ENCODE assay signal across 9 cellular contexts in the genomic region with DNA sequence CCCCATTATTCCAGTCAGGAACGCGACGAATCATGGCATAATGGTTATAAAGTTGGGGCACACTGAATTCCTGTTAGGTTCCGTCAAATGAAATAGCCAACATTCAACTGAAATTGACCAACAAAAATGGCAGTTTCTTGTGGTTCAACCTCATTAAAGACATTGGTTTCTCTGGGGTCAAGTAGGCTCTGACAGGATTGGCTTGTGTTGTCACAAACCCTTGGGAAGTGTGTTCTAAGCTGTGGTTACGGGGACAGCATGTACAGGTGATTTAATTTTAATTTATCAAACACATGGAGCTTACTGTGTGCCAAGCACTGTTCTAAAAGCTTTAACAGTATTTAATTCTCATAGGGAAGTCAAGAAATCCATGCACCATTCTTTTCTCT. TPM values are rescaled to one million over a fixed set of nuclear protein-coding genes. Genes with fewer than 3 reads are reported as not detected.
DNase-seq lines count a peak whose midpoint lies in the region; ATAC-seq, FAIRE-seq and TF ChIP-seq lines count a peak whose summit lies in the region.
"Had no signal": no experiment of that assay in that cellular context is flagged by ENCODE, and none has a peak within 500 bp of the region (broad histone marks: within the 10 kb centered on the region; RNA-seq: fewer than 3 reads in every experiment).

No MANE protein-coding gene starts in this region.

- no peak for TF ChIP-seq EP300 in A549 (IDR thresholded peaks at IDR 0.05)
- TF ChIP-seq EP300 in K562 (IDR thresholded peaks at IDR 0.05; ENCODE audit: low read length): no peak

- H4K20me1 ChIP-seq in KMS-11 (ENCODE audit: insufficient read depth) (no peaks in the 10 kb centered on the region), K562 (replicated peaks; ENCODE audit: control insufficient read depth, insufficient read depth, low read length) (no peaks in the 10 kb centered on the region)

- H3K4me1 Mint-ChIP-seq in mesothelial cell of epicardium: peaks cover 2% of the 10 kb centered on the region

- H3K9me3 Mint-ChIP-seq in mesothelial cell of epicardium: peaks cover 8% of the 10 kb centered on the region

- H3K79me2 ChIP-seq in KMS-11 (ENCODE audit: insufficient read depth, low read depth): peaks cover 13% of the 10 kb centered on the region; the same call in 1 of the 2 replicates
- H3K79me2 ChIP-seq in K562 (ENCODE audit: control insufficient read depth, insufficient read depth, low read length): peaks cover 51% of the 10 kb centered on the region

- no peak overlapping the region for H3K27ac Mint-ChIP-seq in mesothelial cell of epicardium

- FAIRE-seq in A549 (lab: Jason Lieb, UNC) (no peak), K562 (lab: Jason Lieb, UNC) (no peak)
- FAIRE-seq: G401.6 had no signal

- DNase-seq in A549 (ENCODE audit: low read depth in 1 of 2, low spot score in 1 of 2) (no peak), K562 (ENCODE audit: extremely low read depth in 1 of 4, low spot score in 3 of 4) (peak in 1 of 4 experiments; percentile 18), mesothelial cell of epicardium (ENCODE audit: low spot score in 2 of 2, unreplicated experiment in 2 of 2) (no peak), left colon (no peak), SW 1271 (lab: John Stamatoyannopoulos, UW) (no peak)

- H3K9me3 ChIP-seq in A549 (no peaks in the 10 kb centered on the region), K562 (replicated peaks; ENCODE audit: control insufficient read depth, insufficient read depth, low read depth, low read length) (no peaks in the 10 kb centered on the region)

- intact Hi-C loops in K562 (cut with micrococcal nuclease) (loop anchor here (5.0 kb wide), 1 partner anchor 114 kb away; the partner anchor contains the start of gene LANCL3), left colon (cut with DNase I, micrococcal nuclease) (no loop called here)

- TF ChIP-seq POLR2A in A549 (IDR thresholded peaks at IDR 0.05; ENCODE audit: low read length) (no peak), K562 (conservative IDR thresholded peaks at IDR 0.05) (no peak)

- in situ Hi-C loops in K562 (cut with MboI): no loop called here

- CTCF ChIA-PET in A549 (lab: Yijun Ruan, JAX) (interaction anchor here (1.1 kb wide), 1 partner anchor 59 kb away, joined by 4 read pairs; no protein-coding TSS in a partner anchor), K562 (lab: Yijun Ruan, JAX; ENCODE audit: low intra/inter-chr PET ratio) (no interaction called here)

- peaks cover 6% of the 10 kb centered on the region for H3K4me1 ChIP-seq in A549
- peaks cover 47% of the 10 kb centered on the region for H3K4me1 ChIP-seq in KMS-11 (ENCODE audit: low read depth, poor library complexity, severe bottlenecking)
- H3K4me1 ChIP-seq in K562 (replicated peaks in 1 of 2; ENCODE audit: control insufficient read depth in 2 of 2, insufficient read depth in 2 of 2, low read length in 2 of 2): peaks cover 10 to 26% of the 10 kb centered on the region in 2 experiments; a peak in 4 of 5 replicates

- peak overlapping the region; percentile 54; the same call in 2 of the 3 replicates for H3K4me3 ChIP-seq in A549
- H3K4me3 ChIP-seq in KMS-11 (IDR thresholded peaks at IDR 0.05; ENCODE audit: insufficient read depth, low read depth, low read length): no peak overlapping the region
- H3K4me3 ChIP-seq in K562: peak overlapping the region; percentile 54

- WGBS in A549 (ENCODE audit: missing lambda C conversion rate): 67% methylated on average over 5 of the region's 5 CpGs
- WGBS in K562 (ENCODE audit: insufficient coverage, low coverage, missing lambda C conversion rate): 4% methylated on average over 5 of the region's 5 CpGs

- TF ChIP-seq CTCF in A549 (IDR thresholded peaks at IDR 0.05) (no peak), KMS-11 (conservative IDR thresholded peaks at IDR 0.05; ENCODE audit: low read depth, low read length) (no peak), K562 (IDR thresholded peaks at IDR 0.05 in 2 of 3, conservative IDR thresholded peaks at IDR 0.05 in 1 of 3; ENCODE audit: insufficient read depth in 2 of 3, low read depth in 1 of 3, low read length in 3 of 3) (no peak), mesothelial cell of epicardium (IDR thresholded peaks at IDR 0.05; ENCODE audit: unreplicated experiment) (no peak)

- H3K4me2 ChIP-seq in A549: peak overlapping the region; percentile 79
- H3K4me2 ChIP-seq in KMS-11: peak overlapping the region; percentile 66
- peak overlapping the region; percentile 86 for H3K4me2 ChIP-seq in K562 (ENCODE audit: insufficient read depth, low read length)

- H3K4me3 Mint-ChIP-seq in mesothelial cell of epicardium: peak overlapping the region; percentile 63

- H3K27me3 ChIP-seq in KMS-11 (ENCODE audit: insufficient read depth, low read depth): no peaks in the 10 kb centered on the region
- H3K27me3 ChIP-seq in K562 (ENCODE audit: control insufficient read depth in 2 of 2, insufficient read depth in 2 of 2, low read length in 2 of 2): no peaks in the 10 kb centered on the region

- POLR2A ChIA-PET in A549 (lab: Yijun Ruan, JAX) (no interaction called here), K562 (lab: Yijun Ruan, JAX) (interaction anchor here (1.2 to 1.7 kb wide), 3 partner anchors 16 to 29 kb away, joined by 3 to 6 read pairs (median 3); no protein-coding TSS in a partner anchor)

- H3K36me3 Mint-ChIP-seq in mesothelial cell of epicardium: no peaks in the 10 kb centered on the region

- no TSS peak for BruUV-seq in K562 (replicated peaks; lab: Mats Ljungman, UMichigan)

- no peaks in the 10 kb centered on the region for H3K9me1 ChIP-seq in K562 (ENCODE audit: control insufficient read depth, insufficient read depth, low read length)

- H3K27me3 Mint-ChIP-seq in mesothelial cell of epicardium (ENCODE audit: low read depth): peaks cover 3% of the 10 kb centered on the region

- H2AFZ ChIP-seq in KMS-11 (ENCODE audit: low read depth): peak overlapping the region; percentile 44
- H2AFZ ChIP-seq in K562 (ENCODE audit: low read depth, low read length): peak overlapping the region; percentile 81

- ATAC-seq in A549 (no peak), K562 (no peak; the same call in 2 of the 3 replicates), left colon (no peak), HG03432 (IDR thresholded peaks at IDR 0.05; ENCODE audit: unreplicated experiment) (no peak), GM19324 (IDR thresholded peaks at IDR 0.05; ENCODE audit: low FRiP score, unreplicated experiment) (no peak)

- peak overlapping the region; percentile 67 to 84; a peak in 4 of 6 replicates for H3K27ac ChIP-seq in A549
- peak overlapping the region; percentile 99 for H3K27ac ChIP-seq in KMS-11
- H3K27ac ChIP-seq in K562 (ENCODE audit: extremely low read depth, low read depth, low read length): peak overlapping the region; percentile 90

- H3K9ac ChIP-seq in KMS-11 (peak overlapping the region; percentile 90), K562 (ENCODE audit: insufficient read depth in 1 of 2, low read depth in 2 of 2, low read length in 2 of 2) (peak overlapping the region; percentile 80 to 94)

- TF ChIP-seq RAD21 in A549 (conservative IDR thresholded peaks at IDR 0.05 in 1 of 2, IDR thresholded peaks at IDR 0.05 in 1 of 2): no peak
- no peak for TF ChIP-seq RAD21 in K562 (CRISPR knock-in tag; conservative IDR thresholded peaks at IDR 0.05 in 1 of 2, IDR thresholded peaks at IDR 0.05 in 1 of 2)

- H3K36me3 ChIP-seq in KMS-11 (ENCODE audit: insufficient read depth): no peaks in the 10 kb centered on the region
- no peaks in the 10 kb centered on the region; the same call in 2 of the 3 replicates for H3K36me3 ChIP-seq in K562 (ENCODE audit: control insufficient read depth, insufficient read depth, low read length)

TF ChIP-seq in A549, 52 proteins besides CTCF, POLR2A, EP300 and RAD21 (continues in another document):
- TF ChIP-seq ESRRA (IDR thresholded peaks at IDR 0.05; ENCODE audit: borderline replicate concordance, low read length) (no peak), RARB (CRISPR knock-in tag; IDR thresholded peaks at IDR 0.05) (no peak)

TF ChIP-seq in K562, 482 proteins besides CTCF, POLR2A, EP300 and RAD21 (continues in another document):
- no peak for TF ChIP-seq CBX1 (IDR thresholded peaks at IDR 0.05; ENCODE audit: low read depth)
- TF ChIP-seq NR2C2 (CRISPR knock-in tag; IDR thresholded peaks at IDR 0.05): no peak
- TF ChIP-seq NR2C2 (tag; IDR thresholded peaks at IDR 0.05): peak; percentile 9; the same call in 1 of the 2 replicates

RNA-seq across cellular contexts. Expression of gene XK, which starts 0.8 kb away (rescaled TPM):
- 1.1 and 1.2 TPM in 2 replicates for polyA plus RNA-seq in A549 (2011; rRNA removed)
- polyA plus RNA-seq in A549 (2012; cell fraction: cytosol; rRNA removed): 0.25 and 0.30 TPM in 2 replicates
- 0.17 and 0.21 TPM in 2 replicates for polyA plus RNA-seq in A549 (2012; cell fraction: nucleus; rRNA removed)
- 0.32 to 0.47 TPM (median 0.34 TPM) in 3 replicates for polyA plus RNA-seq in A549 (2017; fragmentation: RNase III; extraction: RNeasy Plus Mini Kit Qiagen cat#74134 plus additional on column Dnase treatment)
- 0.78 and 1.3 TPM in 2 replicates for polyA minus RNA-seq in A549 (2011; rRNA and poly(A)+ RNA removed)
- total RNA-seq in K562 (2011; cell fraction: chromatin; rRNA removed; ENCODE audit: low replicate concordance): 8.3 and 16.9 TPM in 2 replicates
- 10.7 and 12.9 TPM in 2 replicates for total RNA-seq in K562 (2011; cell fraction: nucleolus; rRNA removed)
- 23.0 and 39.2 TPM in 2 replicates for total RNA-seq in K562 (2011; cell fraction: nucleoplasm; rRNA removed)
- total RNA-seq in K562 (2014; rRNA removed): 7.0 and 8.4 TPM in 2 replicates
- 16.8 and 18.3 TPM in 2 replicates for total RNA-seq in K562 (2014; rRNA removed; fragmentation: Illumina TruSeq; extraction: Trizol)
- 10.4 and 11.6 TPM in 2 replicates for total RNA-seq in K562 (2015; rRNA removed; fragmentation: Illumina TruSeq; extraction: Trizol)
- total RNA-seq in K562 (2021): 13.7 and 14.3 TPM in 2 replicates
- polyA plus RNA-seq in K562 (2011; rRNA removed): 19.2 and 21.6 TPM in 2 replicates
- polyA plus RNA-seq in K562 (2011; cell fraction: cytosol; rRNA removed): 9.9 and 15.1 TPM in 2 replicates
- 5.5 and 7.4 TPM in 2 replicates for polyA plus RNA-seq in K562 (2011; cell fraction: nucleus; rRNA removed)
- polyA plus RNA-seq in K562 (2012): 9.0 and 13.2 TPM in 2 replicates
- 12.6 and 14.4 TPM in 2 replicates for polyA plus RNA-seq in K562 (2014; fragmentation: Illumina TruSeq; extraction: Trizol)
- polyA plus RNA-seq in K562 (2014; fragmentation: Nextera tagmentation; extraction: Ambion mirVana): 1 to 10 TPM; 4.0 to 6.0 TPM
- polyA plus RNA-seq in K562 (2014; rRNA removed): 7.8 and 11.7 TPM in 2 replicates
- polyA minus RNA-seq in K562 (2011; rRNA and poly(A)+ RNA removed): 28.8 and 29.4 TPM in 2 replicates
- 14.0 and 15.6 TPM in 2 replicates for polyA minus RNA-seq in K562 (2011; cell fraction: cytosol; rRNA and poly(A)+ RNA removed)
- 6.5 and 8.9 TPM in 2 replicates for polyA minus RNA-seq in K562 (2011; cell fraction: nucleus; rRNA and poly(A)+ RNA removed)
- total RNA-seq in mesothelial cell of epicardium: 0.51 to 0.64 TPM (median 0.54 TPM) in 3 replicates
- 10 to 100 TPM; 26.7 to 34.3 TPM for total RNA-seq in left colon
